Comparison of ENCODE assay signal across 1 cellular context in the genomic region with DNA sequence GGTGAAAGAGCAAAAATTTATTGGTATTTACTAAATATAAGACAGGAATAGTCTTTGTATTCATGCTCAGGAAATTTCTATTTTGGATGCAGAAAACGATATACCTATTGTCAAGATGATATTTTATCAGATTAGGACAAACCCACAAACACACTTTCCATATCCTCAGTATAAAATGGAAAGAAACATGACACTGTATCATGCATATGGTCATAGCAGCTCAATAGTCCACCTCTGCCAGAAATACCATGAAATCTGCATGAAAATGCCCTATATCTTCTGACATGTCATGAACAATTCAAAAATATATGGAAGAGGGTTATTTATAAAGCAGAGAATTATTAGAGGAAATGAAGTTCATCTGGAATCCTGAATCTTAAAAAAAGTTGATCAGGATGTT.
TF ChIP-seq lines count a peak whose summit lies in the region.

No MANE protein-coding gene starts in this region.

TF ChIP-seq in HepG2, 621 proteins besides CTCF, POLR2A, EP300 and RAD21:
- 0 out of 2 replicates have a peak, but pooled peaks have one; percentile 59 for TF ChIP-seq ZSCAN12 (CRISPR knock-in tag; IDR thresholded peaks at IDR 0.05)
- no peak for TF ChIP-seq EEA1 (CRISPR knock-in tag; IDR thresholded peaks at IDR 0.05; ENCODE audit: borderline replicate concordance)
- no peak for TF ChIP-seq NFE2L2 (IDR thresholded peaks at IDR 0.05; ENCODE audit: low read length)
- 0 out of 2 replicates have a peak, but pooled peaks have one; percentile 28 for TF ChIP-seq ZNF800 (CRISPR knock-in tag; IDR thresholded peaks at IDR 0.05)
- TF ChIP-seq, protein P1, sequence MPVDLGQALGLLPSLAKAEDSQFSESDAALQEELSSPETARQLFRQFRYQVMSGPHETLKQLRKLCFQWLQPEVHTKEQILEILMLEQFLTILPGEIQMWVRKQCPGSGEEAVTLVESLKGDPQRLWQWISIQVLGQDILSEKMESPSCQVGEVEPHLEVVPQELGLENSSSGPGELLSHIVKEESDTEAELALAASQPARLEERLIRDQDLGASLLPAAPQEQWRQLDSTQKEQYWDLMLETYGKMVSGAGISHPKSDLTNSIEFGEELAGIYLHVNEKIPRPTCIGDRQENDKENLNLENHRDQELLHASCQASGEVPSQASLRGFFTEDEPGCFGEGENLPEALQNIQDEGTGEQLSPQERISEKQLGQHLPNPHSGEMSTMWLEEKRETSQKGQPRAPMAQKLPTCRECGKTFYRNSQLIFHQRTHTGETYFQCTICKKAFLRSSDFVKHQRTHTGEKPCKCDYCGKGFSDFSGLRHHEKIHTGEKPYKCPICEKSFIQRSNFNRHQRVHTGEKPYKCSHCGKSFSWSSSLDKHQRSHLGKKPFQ (CRISPR knock-in tag; IDR thresholded peaks at IDR 0.05; ENCODE audit: insufficient replicate concordance): peak; percentile 16
- TF ChIP-seq YEATS4 (CRISPR knock-in tag; IDR thresholded peaks at IDR 0.05; ENCODE audit: borderline replicate concordance): peak; percentile 14; the same call in 1 of the 2 replicates
- TF ChIP-seq ZNF143 (CRISPR knock-in tag; IDR thresholded peaks at IDR 0.05): no peak
- TF ChIP-seq TEF (CRISPR knock-in tag; IDR thresholded peaks at IDR 0.05): peak; percentile 48; the same call in 1 of the 2 replicates
- TF ChIP-seq CHD4 (IDR thresholded peaks at IDR 0.05; ENCODE audit: borderline replicate concordance, low read length): 0 out of 2 replicates have a peak, but pooled peaks have one; percentile 44
